Comparison of ENCODE assay signal across 8 cellular contexts in the genomic region with DNA sequence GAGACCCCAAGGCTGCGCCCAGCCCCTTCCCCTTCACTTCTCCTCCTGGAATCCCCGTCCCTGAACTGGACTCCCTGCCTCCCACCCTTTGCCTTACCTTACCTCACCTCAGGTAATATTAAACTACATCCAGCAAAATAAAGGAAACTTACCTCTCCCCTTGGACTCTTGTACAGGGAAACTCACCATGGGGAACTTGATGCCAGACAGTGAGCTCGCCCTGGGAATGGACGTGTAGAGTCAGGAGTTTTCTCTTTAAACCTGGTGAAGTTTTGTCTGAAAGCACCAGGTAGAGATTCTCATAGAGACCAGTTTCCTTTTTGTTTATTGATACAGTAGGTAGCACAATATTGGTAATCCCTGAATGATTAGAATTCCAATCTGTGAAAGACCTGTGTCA. TPM values are rescaled to one million over a fixed set of nuclear protein-coding genes. Genes with fewer than 3 reads are reported as not detected.
DNase-seq lines count a peak whose midpoint lies in the region; ATAC-seq and TF ChIP-seq lines count a peak whose summit lies in the region.

No MANE protein-coding gene starts in this region.

- peak overlapping the region; percentile 87 for H3K4me3 Mint-ChIP-seq in activated CD4-positive, alpha-beta T cell treated with anti-CD3 and anti-CD28 coated beads, Interleukin-2, amount 10 ng/mL, durations not matched to agents 7 days and 5 days
- H3K4me3 Mint-ChIP-seq in neural progenitor cell = peak overlapping the region; percentile 84

- WGBS in esophagus, 2 donors = 5 to 12% methylated on average over 4 of the region's 4 CpGs

- H3K27me3 ChIP-seq in esophagus (ENCODE audit: control insufficient read depth in 1 of 2, insufficient read depth in 2 of 2, low read length in 2 of 2) = no peaks in the 10 kb centered on the region
- peaks cover 18% of the 10 kb centered on the region for H3K27me3 ChIP-seq in neural progenitor cell

- no peaks in the 10 kb centered on the region for H3K79me2 ChIP-seq in neural progenitor cell (ENCODE audit: low read depth)

- CTCF ChIA-PET in activated CD4-positive, alpha-beta T cell treated with anti-CD3 and anti-CD28 coated beads, Interleukin-2, amount 10 ng/mL, durations not matched to agents 7 days and 5 days (lab: Charles Lee) = interaction anchor here (1.2 kb wide), 1 partner anchor 94 kb away, joined by 3 read pairs; no protein-coding TSS in a partner anchor

- DNase-seq in activated CD4-positive, alpha-beta T cell treated with anti-CD3 and anti-CD28 coated beads, Interleukin-2, amount 10 ng/mL, durations not matched to agents 7 days and 5 days = peak; percentile 37
- DNase-seq in activated CD4-positive, alpha-beta T cell treated with anti-CD3 and anti-CD28 coated beads, Interleukin-2, amount 50 U/mL, for 4 hours = no peak
- peak; percentile 9 for DNase-seq in RPMI7951 (ENCODE audit: low read depth)
- DNase-seq in neural progenitor cell (ENCODE audit: low spot score) = peak; percentile 8
- no peak for DNase-seq in NCI-H69 (lab: John Stamatoyannopoulos, UW)
- no peak for DNase-seq in NCI-H82 treated with DMSO at 0.1 percent for 48 hours (lab: John Stamatoyannopoulos, UW; ENCODE audit: unreplicated experiment)

- no peak for ATAC-seq in HG02763 (IDR thresholded peaks at IDR 0.05; ENCODE audit: unreplicated experiment)

- peak overlapping the region; percentile 78 for H3K4me2 ChIP-seq in neural progenitor cell

- no peak overlapping the region for H3K9ac ChIP-seq in neural progenitor cell

- H3K36me3 ChIP-seq in esophagus (ENCODE audit: control insufficient read depth in 2 of 2, insufficient read depth in 2 of 2, low read length in 1 of 2) = peaks cover 0 to 26% of the 10 kb centered on the region in 2 donors
- H3K36me3 ChIP-seq in neural progenitor cell = no peaks in the 10 kb centered on the region

- peaks cover 0 to 13% of the 10 kb centered on the region in 2 donors for H3K4me1 ChIP-seq in esophagus (ENCODE audit: control insufficient read depth in 2 of 2, insufficient read depth in 2 of 2, low read length in 1 of 2)
- H3K4me1 ChIP-seq in neural progenitor cell = no peaks in the 10 kb centered on the region

- TF ChIP-seq CTCF in neural progenitor cell (IDR thresholded peaks at IDR 0.05) = no peak

- POLR2A ChIA-PET in activated CD4-positive, alpha-beta T cell treated with anti-CD3 and anti-CD28 coated beads, Interleukin-2, amount 10 ng/mL, durations not matched to agents 7 days and 5 days (lab: Charles Lee) = no interaction called here

- no peaks in the 10 kb centered on the region for H3F3A ChIP-seq in neural progenitor cell (ENCODE audit: low read depth)

- H2AFZ ChIP-seq in neural progenitor cell (replicated peaks) = peak overlapping the region; percentile 91

- peaks cover 16% of the 10 kb centered on the region for H3K27me3 Mint-ChIP-seq in activated CD4-positive, alpha-beta T cell treated with anti-CD3 and anti-CD28 coated beads, Interleukin-2, amount 10 ng/mL, durations not matched to agents 7 days and 5 days
- H3K27me3 Mint-ChIP-seq in neural progenitor cell (ENCODE audit: insufficient read depth, low read depth) = peaks cover 37% of the 10 kb centered on the region

- H3K4me3 ChIP-seq in esophagus (ENCODE audit: low read depth in 1 of 2, low read length in 2 of 2) = peak overlapping the region; percentile 63 to 96
- peak overlapping the region; percentile 68 for H3K4me3 ChIP-seq in neural progenitor cell

- H4K20me1 ChIP-seq in neural progenitor cell (ENCODE audit: low read depth) = no peaks in the 10 kb centered on the region

- H3K9me3 ChIP-seq in esophagus (ENCODE audit: control insufficient read depth in 2 of 2, insufficient read depth in 1 of 2, low read depth in 1 of 2, low read length in 1 of 2) = no peaks in the 10 kb centered on the region
- H3K9me3 ChIP-seq in neural progenitor cell (ENCODE audit: low read depth) = no peaks in the 10 kb centered on the region

- H3K27ac ChIP-seq in esophagus (ENCODE audit: low read depth in 2 of 2, low read length in 1 of 2) = peak overlapping the region; percentile 94 to 98
- H3K27ac ChIP-seq in neural progenitor cell = no peak overlapping the region

- peak overlapping the region; percentile 100 for H3K27ac Mint-ChIP-seq in activated CD4-positive, alpha-beta T cell treated with anti-CD3 and anti-CD28 coated beads, Interleukin-2, amount 10 ng/mL, durations not matched to agents 7 days and 5 days
- H3K27ac Mint-ChIP-seq in neural progenitor cell = no peak overlapping the region

- no peaks in the 10 kb centered on the region for H3K9me3 Mint-ChIP-seq in activated CD4-positive, alpha-beta T cell treated with anti-CD3 and anti-CD28 coated beads, Interleukin-2, amount 10 ng/mL, durations not matched to agents 7 days and 5 days
- no peaks in the 10 kb centered on the region for H3K9me3 Mint-ChIP-seq in neural progenitor cell

- peaks cover 49% of the 10 kb centered on the region for H3K4me1 Mint-ChIP-seq in activated CD4-positive, alpha-beta T cell treated with anti-CD3 and anti-CD28 coated beads, Interleukin-2, amount 10 ng/mL, durations not matched to agents 7 days and 5 days
- peaks cover 13% of the 10 kb centered on the region for H3K4me1 Mint-ChIP-seq in neural progenitor cell

- peaks cover 44% of the 10 kb centered on the region for H3K36me3 Mint-ChIP-seq in activated CD4-positive, alpha-beta T cell treated with anti-CD3 and anti-CD28 coated beads, Interleukin-2, amount 10 ng/mL, durations not matched to agents 7 days and 5 days (ENCODE audit: low read depth)
- peaks cover 8% of the 10 kb centered on the region for H3K36me3 Mint-ChIP-seq in neural progenitor cell

RNA-seq across cellular contexts. Expression of gene HLA-C, which starts 0.5 kb away (rescaled TPM):
- total RNA-seq in activated CD4-positive, alpha-beta T cell treated with anti-CD3 and anti-CD28 coated beads, Interleukin-2, amount 10 ng/mL, durations not matched to agents 7 days and 5 days = 1,000 to 10,000 TPM; 1,296 to 1,446 TPM
- 1,008 and 1,072 TPM in 2 replicates for total RNA-seq in RPMI7951 (2014; rRNA removed; shearing (Covaris generic))
- 100 to 1,000 TPM; 104 to 121 TPM for polyA plus RNA-seq in esophagus
- total RNA-seq in neural progenitor cell (ENCODE audit: low replicate concordance) = 65.2 and 170 TPM in 2 replicates

Comparison
In these comparisons a context has a peak if more than half of its experiments do, and no peak if none do; other contexts are left out.
1. DNase-seq: peak in activated CD4-positive, alpha-beta T cell treated with anti-CD3 and anti-CD28 coated beads, Interleukin-2, amount 10 ng/mL, durations not matched to agents 7 days and 5 days (single experiment), RPMI7951 (single experiment) and neural progenitor cell (single experiment); none in activated CD4-positive, alpha-beta T cell treated with anti-CD3 and anti-CD28 coated beads, Interleukin-2, amount 50 U/mL, for 4 hours (0 of 2), NCI-H69 (single experiment) and NCI-H82 treated with DMSO at 0.1 percent for 48 hours (single experiment).